ENCODE assay signal across 8 cellular contexts in genomic region chr10:68327889-68328786, GRCh38. TPM values are rescaled to one million over a fixed set of nuclear protein-coding genes. Genes with fewer than 3 reads are reported as not detected.
DNase-seq lines count a peak whose midpoint lies in the region; ATAC-seq lines count a peak whose summit lies in the region.

No MANE protein-coding gene starts in this region.

- H3K36me3 ChIP-seq in muscle layer of colon (ENCODE audit: insufficient read depth, low read length), result no peaks in the 10 kb centered on the region

- no peak overlapping the region for H3K9ac ChIP-seq in muscle layer of colon (ENCODE audit: low read length)

- H3K27ac ChIP-seq in muscle layer of colon (ENCODE audit: low read depth, low read length), result peak overlapping the region; percentile 21

- no peaks in the 10 kb centered on the region for H3K27me3 ChIP-seq in muscle layer of colon (ENCODE audit: control insufficient read depth in 1 of 2, insufficient read depth in 2 of 2, low read length in 2 of 2)

- no peaks in the 10 kb centered on the region for H3K9me3 ChIP-seq in muscle layer of colon (ENCODE audit: low read length)

- ATAC-seq in HG02884 (IDR thresholded peaks at IDR 0.05; ENCODE audit: unreplicated experiment) (no peak), GM19467 (IDR thresholded peaks at IDR 0.05; ENCODE audit: unreplicated experiment) (no peak)

- DNase-seq in AG20443 (ENCODE audit: low spot score), result peak; percentile 70
- DNase-seq in HCEC 1CT, result peak; percentile 73
- peak; percentile 80 for DNase-seq in RPMI7951 (ENCODE audit: low read depth)
- DNase-seq in dermis microvascular lymphatic vessel endothelial cell (ENCODE audit: low read depth in 2 of 2), result peak; percentile 65 to 79
- no peak for DNase-seq in activated CD8-positive, alpha-beta memory T cell treated with anti-CD3 and anti-CD28 coated beads, Interleukin-2, amount 50 U/mL, for 4 hours

- no peaks in the 10 kb centered on the region for H3K4me1 ChIP-seq in muscle layer of colon (ENCODE audit: insufficient read depth, low read length)

- peak overlapping the region in 1 of 2 donors; percentile 20 for H3K4me3 ChIP-seq in muscle layer of colon (ENCODE audit: low read depth in 1 of 2, low read length in 2 of 2)

RNA-seq across cellular contexts. Expression of gene HNRNPH3, which starts 3.7 kb away (rescaled TPM):
- 17.8 and 20.2 TPM in 2 replicates for total RNA-seq in RPMI7951 (2014; rRNA removed; shearing (Covaris generic))
- total RNA-seq in dermis microvascular lymphatic vessel endothelial cell, result 19.8 and 22.5 TPM in 2 replicates

RNA-seq across cellular contexts. Expression of gene PBLD, which starts 4.6 kb away (rescaled TPM):
- total RNA-seq in RPMI7951 (2014; rRNA removed; shearing (Covaris generic)), result 1.4 and 2.5 TPM in 2 replicates
- total RNA-seq in dermis microvascular lymphatic vessel endothelial cell, result 3.5 and 4.8 TPM in 2 replicates
